17 cellular contexts compared by ENCODE assay signal in the genomic region with DNA sequence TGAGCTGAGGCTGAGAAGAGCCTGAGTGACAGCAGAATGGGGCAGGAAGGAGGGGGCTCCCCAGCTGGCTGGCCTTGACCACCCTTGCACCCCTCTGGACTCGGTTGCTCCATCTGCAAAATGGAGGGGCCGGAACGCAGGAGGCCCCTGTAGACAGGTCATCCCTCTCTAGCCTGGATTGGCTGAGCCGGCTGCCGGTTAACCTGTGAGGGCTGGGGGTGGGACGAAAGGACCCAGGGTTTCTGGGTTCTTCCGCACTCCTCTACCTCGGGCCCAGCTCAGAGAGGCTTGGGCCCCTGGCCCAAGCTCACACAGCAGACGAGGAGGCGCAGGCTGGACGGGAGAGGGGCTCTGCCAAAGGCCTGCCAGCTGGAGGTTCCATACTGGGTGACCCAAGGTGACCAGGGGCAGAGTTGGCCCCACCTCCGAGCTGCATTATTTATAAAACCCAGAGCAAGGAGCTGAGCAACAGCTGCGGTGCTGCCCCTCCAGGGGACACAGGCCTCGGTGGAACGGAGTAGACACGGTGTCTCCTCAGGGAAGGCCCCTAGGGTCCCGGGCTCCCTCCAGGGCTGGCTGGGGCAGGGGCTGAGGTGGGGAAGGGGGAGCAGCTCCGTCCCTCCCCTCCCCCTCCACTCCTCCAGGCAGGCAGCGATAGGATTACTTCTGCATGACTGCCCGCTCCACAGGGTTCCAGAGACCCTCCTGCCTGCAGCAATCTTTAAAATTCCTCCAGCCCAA. TPM values are rescaled to one million over a fixed set of nuclear protein-coding genes. Genes with fewer than 3 reads are reported as not detected.
A peak's percentile ranks its signal among the peaks of the same experiment; 100 is the strongest.
DNase-seq lines count a peak whose midpoint lies in the region; ATAC-seq and TF ChIP-seq lines count a peak whose summit lies in the region.
"Had no signal": no experiment of that assay in that cellular context is flagged by ENCODE, and none has a peak within 500 bp of the region (broad histone marks: within the 10 kb centered on the region; RNA-seq: fewer than 3 reads in every experiment).

No MANE protein-coding gene starts in this region.

- H3K4me1 ChIP-seq in vagina: peaks cover 96% of the 10 kb centered on the region

- H3K27ac Mint-ChIP-seq in neural crest cell (ENCODE audit: unreplicated experiment): peak overlapping the region; percentile 81
- H3K27ac Mint-ChIP-seq: activated B cell treated with CpG ODN at 0.5 μM for 24 hours had no signal

- no peaks in the 10 kb centered on the region for H3K36me3 ChIP-seq in vagina

- H3K36me3 Mint-ChIP-seq in neural crest cell (ENCODE audit: low read depth): no peaks in the 10 kb centered on the region

- DNase-seq in NCI-H524 (lab: John Stamatoyannopoulos, UW) (peak; percentile 23 to 34), NCI-H524 treated with DMSO at 0.1 percent for 48 hours (lab: John Stamatoyannopoulos, UW) (no peak), Right ventricle myocardium superior (peak; percentile 53), neural crest cell (ENCODE audit: low read depth, low spot score) (no peak), vagina (ENCODE audit: extremely low spot score in 2 of 2) (no peak), AML-193 (lab: John Stamatoyannopoulos, UW) (no peak)
- DNase-seq: ACHN; activated B cell treated with CpG ODN at 0.5 μM for 24 hours; activated T-cell treated with anti-CD3 and anti-CD28 coated beads, Interleukin-2, amount 50 U/mL, for 1 hour; MG63; NCI-H510A; SHP77; stimulated activated naive CD8-positive, alpha-beta T cell treated with anti-CD3 and anti-CD28 coated beads, Interleukin-15, Interleukin-2, amounts not matched to agents 100 U/mL and 50 U/mL, for 24 hours had no signal

- ATAC-seq in Right ventricle myocardium superior (ENCODE audit: poor library complexity): peak; percentile 37
- no peak for ATAC-seq in HG02588 (IDR thresholded peaks at IDR 0.05; ENCODE audit: unreplicated experiment)
- no peak for ATAC-seq in GM21390 (IDR thresholded peaks at IDR 0.05; ENCODE audit: unreplicated experiment)
- ATAC-seq: stimulated activated naive CD8-positive, alpha-beta T cell treated with anti-CD3 and anti-CD28 coated beads, Interleukin-15, Interleukin-2, amounts not matched to agents 100 U/mL and 50 U/mL, for 24 hours had no signal

- no peaks in the 10 kb centered on the region for H3K9me3 ChIP-seq in vagina
- H3K9me3 ChIP-seq: MG63 had no signal

- H3K4me1 Mint-ChIP-seq in neural crest cell: peaks cover 8% of the 10 kb centered on the region

- no peak overlapping the region for H3K4me3 ChIP-seq in vagina
- H3K4me3 ChIP-seq: MG63 had no signal

- intact Hi-C loops in Right ventricle myocardium superior (cut with DNase I): no loop called here
- intact Hi-C loops in vagina (cut with DNase I): no loop called here

- peak overlapping the region; percentile 61 for H3K4me3 Mint-ChIP-seq in neural crest cell
- H3K4me3 Mint-ChIP-seq: activated B cell treated with CpG ODN at 0.5 μM for 24 hours had no signal

- no peaks in the 10 kb centered on the region for H3K27me3 ChIP-seq in vagina
- H3K27me3 ChIP-seq: MG63 had no signal

- no peak for TF ChIP-seq POLR2A in vagina (IDR thresholded peaks at IDR 0.05)

- H3K27me3 Mint-ChIP-seq in neural crest cell (ENCODE audit: low read depth): no peaks in the 10 kb centered on the region
- H3K27me3 Mint-ChIP-seq: activated B cell treated with CpG ODN at 0.5 μM for 24 hours had no signal

- no peaks in the 10 kb centered on the region for H3K9me3 Mint-ChIP-seq in neural crest cell
- H3K9me3 Mint-ChIP-seq: activated B cell treated with CpG ODN at 0.5 μM for 24 hours had no signal

- peak overlapping the region; percentile 97 for H3K27ac ChIP-seq in vagina
- H3K27ac ChIP-seq: epithelial cell of prostate had no signal

- TF ChIP-seq CTCF in neural crest cell (conservative IDR thresholded peaks at IDR 0.05) (no peak), vagina (IDR thresholded peaks at IDR 0.05) (no peak)

RNA-seq across cellular contexts. Expression of gene AHDC1, which starts 11.2 kb away (rescaled TPM):
- total RNA-seq in Right ventricle myocardium superior (47.4 TPM), neural crest cell (50.1 and 54.8 TPM in 2 replicates), vagina (62.4 TPM)

RNA-seq across cellular contexts. Expression of gene FGR, which starts 42.2 kb away (rescaled TPM):
- total RNA-seq in Right ventricle myocardium superior (3.7 TPM), neural crest cell (not detected in 2 replicates), vagina (18.4 TPM)
- total RNA-seq: Daoy had no signal

Comparison
In these comparisons a context has a peak if more than half of its experiments do, and no peak if none do; other contexts are left out.
1. DNase-seq: peak in NCI-H524 (2 of 2) and Right ventricle myocardium superior (single experiment); none in NCI-H524 treated with DMSO at 0.1 percent for 48 hours (single experiment), neural crest cell (single experiment), vagina (0 of 2) and AML-193 (0 of 2).